ENCODE assay signal across 14 cellular contexts in genomic region chrX:107576841-107577240, GRCh38. TPM values are rescaled to one million over a fixed set of nuclear protein-coding genes. Genes with fewer than 3 reads are reported as not detected.
DNase-seq lines count a peak whose midpoint lies in the region; ATAC-seq lines count a peak whose summit lies in the region.
"Had no signal": no experiment of that assay in that cellular context is flagged by ENCODE, and none has a peak within 500 bp of the region (broad histone marks: within the 10 kb centered on the region; RNA-seq: fewer than 3 reads in every experiment).

No MANE protein-coding gene starts in this region.

- H3K4me3 Mint-ChIP-seq in activated T-helper 2 cell treated with anti-CD3 and anti-CD28 coated beads, Interferon-gamma antibody, Interleukin-2, Interleukin-4, amounts not matched to agents 10 μg/mL and 5 μg/mL and 100 μg/mL, durations not matched to agents 14 hours and 24 hours and 36 hours (ENCODE audit: low read depth): no peak overlapping the region
- H3K4me3 Mint-ChIP-seq: activated CD4-positive, alpha-beta T cell treated with anti-CD3 and anti-CD28 coated beads, Interleukin-2, amount 10 ng/mL, durations not matched to agents 7 days and 5 days; activated naive CD8-positive, alpha-beta T cell treated with anti-CD3 and anti-CD28 coated beads, Interleukin-2, amount 10 ng/mL, durations not matched to agents 7 days and 5 days had no signal

- H3K27me3 Mint-ChIP-seq in activated T-helper 2 cell treated with anti-CD3 and anti-CD28 coated beads, Interferon-gamma antibody, Interleukin-2, Interleukin-4, amounts not matched to agents 10 μg/mL and 5 μg/mL and 100 μg/mL, durations not matched to agents 14 hours and 24 hours and 36 hours (ENCODE audit: low read depth): peaks cover 2% of the 10 kb centered on the region
- H3K27me3 Mint-ChIP-seq: activated CD4-positive, alpha-beta T cell treated with anti-CD3 and anti-CD28 coated beads, Interleukin-2, amount 10 ng/mL, durations not matched to agents 7 days and 5 days; activated naive CD8-positive, alpha-beta T cell treated with anti-CD3 and anti-CD28 coated beads, Interleukin-2, amount 10 ng/mL, durations not matched to agents 7 days and 5 days had no signal

- no peak overlapping the region for H3K27ac Mint-ChIP-seq in activated T-helper 2 cell treated with anti-CD3 and anti-CD28 coated beads, Interferon-gamma antibody, Interleukin-2, Interleukin-4, amounts not matched to agents 10 μg/mL and 5 μg/mL and 100 μg/mL, durations not matched to agents 14 hours and 24 hours and 36 hours
- H3K27ac Mint-ChIP-seq: activated CD4-positive, alpha-beta T cell treated with anti-CD3 and anti-CD28 coated beads, Interleukin-2, amount 10 ng/mL, durations not matched to agents 7 days and 5 days; activated naive CD8-positive, alpha-beta T cell treated with anti-CD3 and anti-CD28 coated beads, Interleukin-2, amount 10 ng/mL, durations not matched to agents 7 days and 5 days had no signal

- DNase-seq in activated CD4-positive, alpha-beta T cell treated with anti-CD3 and anti-CD28 coated beads, Interleukin-2, amount 50 U/mL, for 48 hours: peak; percentile 9 to 11
- no peak for DNase-seq in activated CD4-positive, alpha-beta T cell treated with anti-CD3 and anti-CD28 coated beads, Interleukin-2, amount 50 U/mL, for 1 hour
- peak; percentile 8 for DNase-seq in activated T-helper 2 cell treated with anti-CD3 and anti-CD28 coated beads, Interferon-gamma antibody, Interleukin-2, Interleukin-4, amounts not matched to agents 10 μg/mL and 5 μg/mL and 100 μg/mL, durations not matched to agents 14 hours and 24 hours and 36 hours (ENCODE audit: low spot score)
- DNase-seq in SKM-1 (lab: John Stamatoyannopoulos, UW; ENCODE audit: unreplicated experiment): no peak
- DNase-seq in NCI-H1417 treated with DMSO at 0.1 percent for 48 hours (lab: John Stamatoyannopoulos, UW): no peak
- no peak for DNase-seq in Kasumi-1 (lab: John Stamatoyannopoulos, UW)
- DNase-seq: activated CD4-positive, alpha-beta T cell treated with anti-CD3 and anti-CD28 coated beads, Interleukin-2, amount 10 ng/mL, durations not matched to agents 7 days and 5 days; activated naive CD8-positive, alpha-beta T cell treated with anti-CD3 and anti-CD28 coated beads, Interleukin-2, amount 10 ng/mL, durations not matched to agents 7 days and 5 days; kidney glomerular epithelial cell; PC-3; stimulated activated CD4-positive, alpha-beta T cell treated with anti-CD3 and anti-CD28 coated beads, Interleukin-12 subunit alpha, Interleukin-12 subunit beta, amount 100 ng/mL, for 4 hours; transverse colon had no signal

- H3K36me3 Mint-ChIP-seq in activated T-helper 2 cell treated with anti-CD3 and anti-CD28 coated beads, Interferon-gamma antibody, Interleukin-2, Interleukin-4, amounts not matched to agents 10 μg/mL and 5 μg/mL and 100 μg/mL, durations not matched to agents 14 hours and 24 hours and 36 hours (ENCODE audit: low read depth): peaks cover 3% of the 10 kb centered on the region
- H3K36me3 Mint-ChIP-seq: activated naive CD8-positive, alpha-beta T cell treated with anti-CD3 and anti-CD28 coated beads, Interleukin-2, amount 10 ng/mL, durations not matched to agents 7 days and 5 days had no signal

- peak; percentile 78 for ATAC-seq in GM19463 (IDR thresholded peaks at IDR 0.05; ENCODE audit: unreplicated experiment)
- ATAC-seq in HG03025 (IDR thresholded peaks at IDR 0.05; ENCODE audit: low FRiP score, unreplicated experiment): peak; percentile 68
- ATAC-seq: PC-3 had no signal

- H3K4me1 Mint-ChIP-seq in activated T-helper 2 cell treated with anti-CD3 and anti-CD28 coated beads, Interferon-gamma antibody, Interleukin-2, Interleukin-4, amounts not matched to agents 10 μg/mL and 5 μg/mL and 100 μg/mL, durations not matched to agents 14 hours and 24 hours and 36 hours (ENCODE audit: low read depth): peaks cover 6% of the 10 kb centered on the region
- H3K4me1 Mint-ChIP-seq: activated naive CD8-positive, alpha-beta T cell treated with anti-CD3 and anti-CD28 coated beads, Interleukin-2, amount 10 ng/mL, durations not matched to agents 7 days and 5 days had no signal

- intact Hi-C loops in activated T-helper 2 cell treated with anti-CD3 and anti-CD28 coated beads, Interferon-gamma antibody, Interleukin-2, Interleukin-4, amounts not matched to agents 10 μg/mL and 5 μg/mL and 100 μg/mL, durations not matched to agents 14 hours and 24 hours and 36 hours (cut with micrococcal nuclease): loop anchor here (10.0 kb wide), 1 partner anchor 48 kb away; the partner anchor contains the start of gene PRPS1

- peaks cover 5% of the 10 kb centered on the region for H3K9me3 Mint-ChIP-seq in activated T-helper 2 cell treated with anti-CD3 and anti-CD28 coated beads, Interferon-gamma antibody, Interleukin-2, Interleukin-4, amounts not matched to agents 10 μg/mL and 5 μg/mL and 100 μg/mL, durations not matched to agents 14 hours and 24 hours and 36 hours

RNA-seq across cellular contexts. Expression of gene PRPS1, which starts 51.5 kb away (rescaled TPM):
- total RNA-seq in activated T-helper 2 cell treated with anti-CD3 and anti-CD28 coated beads, Interferon-gamma antibody, Interleukin-2, Interleukin-4, amounts not matched to agents 10 μg/mL and 5 μg/mL and 100 μg/mL, durations not matched to agents 14 hours and 24 hours and 36 hours: 94.4 and 94.5 TPM in 2 replicates

Comparison
In these comparisons a context has a peak if more than half of its experiments do, and no peak if none do; other contexts are left out.
1. DNase-seq: peak in activated CD4-positive, alpha-beta T cell treated with anti-CD3 and anti-CD28 coated beads, Interleukin-2, amount 50 U/mL, for 48 hours (2 of 2) and activated T-helper 2 cell treated with anti-CD3 and anti-CD28 coated beads, Interferon-gamma antibody, Interleukin-2, Interleukin-4, amounts not matched to agents 10 μg/mL and 5 μg/mL and 100 μg/mL, durations not matched to agents 14 hours and 24 hours and 36 hours (single experiment); none in activated CD4-positive, alpha-beta T cell treated with anti-CD3 and anti-CD28 coated beads, Interleukin-2, amount 50 U/mL, for 1 hour (single experiment), SKM-1 (single experiment), NCI-H1417 treated with DMSO at 0.1 percent for 48 hours (single experiment) and Kasumi-1 (0 of 2).